ENCODE assay signal across 1 cellular context in genomic region chr12:94560416-94561221, GRCh38.
TF ChIP-seq lines count a peak whose summit lies in the region.

No MANE protein-coding gene starts in this region.

TF ChIP-seq in K562, 482 proteins besides CTCF, POLR2A, EP300 and RAD21 (continued from another document):
- TF ChIP-seq CTCFL (IDR thresholded peaks at IDR 0.05; ENCODE audit: borderline replicate concordance, insufficient read depth, low read depth, low read length, poor library complexity, severe bottlenecking) = no peak
- no peak for TF ChIP-seq ZNF318 (IDR thresholded peaks at IDR 0.05; ENCODE audit: borderline replicate concordance in 1 of 2, low read depth in 1 of 2)
- no peak for TF ChIP-seq RBM39 (optimal IDR thresholded peaks at IDR 0.05; ENCODE audit: low read depth, low read length)
- 0 out of 2 replicates have a peak, but pooled peaks have one; percentile 13 for TF ChIP-seq CBFA2T3 (IDR thresholded peaks at IDR 0.05)
- 0 out of 2 replicates have a peak, but pooled peaks have one; percentile 29 for TF ChIP-seq ATF3 (IDR thresholded peaks at IDR 0.05)
- no peak for TF ChIP-seq ATF3 (CRISPR knock-in tag; conservative IDR thresholded peaks at IDR 0.05)
- 0 out of 2 replicates have a peak, but pooled peaks have one; percentile 29 for TF ChIP-seq C11orf30 (IDR thresholded peaks at IDR 0.05; ENCODE audit: low read depth)
- no peak for TF ChIP-seq CREB3 (tag; conservative IDR thresholded peaks at IDR 0.05; ENCODE audit: low read depth)
- TF ChIP-seq NR0B1 (IDR thresholded peaks at IDR 0.05; ENCODE audit: partially characterized antibody) = no peak
- TF ChIP-seq CREBBP (IDR thresholded peaks at IDR 0.05; ENCODE audit: low read depth, low read length) = no peak
- TF ChIP-seq FOSL1 (tag; conservative IDR thresholded peaks at IDR 0.05) = peak; percentile 60
- no peak; the same call in 1 of the 2 replicates for TF ChIP-seq JUN (IDR thresholded peaks at IDR 0.05; ENCODE audit: borderline replicate concordance, low read depth, low read length)
- TF ChIP-seq JUN (CRISPR knock-in tag; IDR thresholded peaks at IDR 0.05; ENCODE audit: borderline replicate concordance) = no peak
- TF ChIP-seq CBFA2T2 (conservative IDR thresholded peaks at IDR 0.05) = peak; percentile 22; the same call in 1 of the 2 replicates
- no peak for TF ChIP-seq ZNF639 (CRISPR knock-in tag; conservative IDR thresholded peaks at IDR 0.05 in 1 of 2, IDR thresholded peaks at IDR 0.05 in 1 of 2)
- no peak for TF ChIP-seq ZNF57 (CRISPR knock-in tag; IDR thresholded peaks at IDR 0.05)
TF ChIP-seq in K562: peak in this region for 6.
